Comparison of ENCODE assay signal across 13 cellular contexts in genomic region chr5:140273401-140273877, GRCh38. TPM values are rescaled to one million over a fixed set of nuclear protein-coding genes. Genes with fewer than 3 reads are reported as not detected.
A peak's percentile ranks its signal among the peaks of the same experiment; 100 is the strongest.
DNase-seq lines count a peak whose midpoint lies in the region; ATAC-seq and TF ChIP-seq lines count a peak whose summit lies in the region.
"Had no signal": no experiment of that assay in that cellular context is flagged by ENCODE, and none has a peak within 500 bp of the region (broad histone marks: within the 10 kb centered on the region; RNA-seq: fewer than 3 reads in every experiment).

No MANE protein-coding gene starts in this region.

- POLR2A ChIA-PET in IMR-90 (lab: Charles Lee; ENCODE audit: unreplicated experiment) = no interaction called here

- no peak overlapping the region for H2BK120ac ChIP-seq in IMR-90 (ENCODE audit: low read depth, low read length)

- no peak overlapping the region for H3K14ac ChIP-seq in IMR-90 (replicated peaks; ENCODE audit: low read depth, low read length)

- H2AK5ac ChIP-seq in IMR-90 (ENCODE audit: low read depth, low read length) = no peak overlapping the region

- no peak overlapping the region for H2AFZ ChIP-seq in IMR-90 (replicated peaks; ENCODE audit: low read length, poor library complexity)

- H3K4me2 ChIP-seq in IMR-90 (ENCODE audit: low read depth, low read length) = no peak overlapping the region

- no peaks in the 10 kb centered on the region for H3K9me3 ChIP-seq in IMR-90 (ENCODE audit: control insufficient read depth, insufficient read depth, low read length)
- H3K9me3 ChIP-seq: body of pancreas had no signal

- no peak overlapping the region for H2BK15ac ChIP-seq in IMR-90 (ENCODE audit: low read depth, low read length)

- no peaks in the 10 kb centered on the region for H3K4me1 ChIP-seq in IMR-90 (ENCODE audit: control insufficient read depth, insufficient read depth, low read length)
- H3K4me1 ChIP-seq: body of pancreas had no signal

- intact Hi-C loops in IMR-90 (cut with micrococcal nuclease) = no loop called here

- H3K36me3 ChIP-seq in IMR-90 (ENCODE audit: control insufficient read depth, insufficient read depth, low read length) = peaks cover 6% of the 10 kb centered on the region; the same call in 1 of the 2 replicates

- no peak overlapping the region for H3K4ac ChIP-seq in IMR-90 (ENCODE audit: low read depth, low read length)

- no peak overlapping the region for H4K5ac ChIP-seq in IMR-90 (ENCODE audit: low read depth, low read length)

- ATAC-seq in IMR-90 (ENCODE audit: low read depth) = peak; percentile 27; the same call in 1 of the 2 replicates
- ATAC-seq in omental fat pad (ENCODE audit: low FRiP score) = peak; percentile 74
- no peak for ATAC-seq in GM18505 (IDR thresholded peaks at IDR 0.05; ENCODE audit: unreplicated experiment)
- ATAC-seq: body of pancreas had no signal

- TF ChIP-seq RAD21 in IMR-90 (IDR thresholded peaks at IDR 0.05; ENCODE audit: low read length) = no peak

- DNase-seq in IMR-90 (peak; percentile 34), SIG-M5 treated with dmso at 0.1 percent for 504 hours (lab: John Stamatoyannopoulos, UW; ENCODE audit: unreplicated experiment) (peak; percentile 97), fibroblast of the aortic adventitia (ENCODE audit: low read depth) (peak; percentile 35), omental fat pad (ENCODE audit: low spot score) (no peak), D341Med (ENCODE audit: low spot score) (no peak), inferior parietal cortex (ENCODE audit: extremely low spot score) (no peak)
- DNase-seq in activated CD4-positive, CD25-positive, alpha-beta regulatory T cell (lab: John Stamatoyannopoulos, UW) = no peak
- DNase-seq: activated T-cell treated with anti-CD3 and anti-CD28 coated beads, Interleukin-2, amount 50 U/mL, for 1 hour; endodermal cell; WERI-Rb-1 had no signal

- no peak overlapping the region for H4K8ac ChIP-seq in IMR-90 (ENCODE audit: low read depth in 2 of 2, low read length in 2 of 2)

- no peak overlapping the region for H2AK9ac ChIP-seq in IMR-90 (replicated peaks; ENCODE audit: low read depth, low read length, poor library complexity)

- 0 out of 2 replicates have a peak, but pooled peaks cover 3% of the 10 kb centered on the region for H3K9me1 ChIP-seq in IMR-90 (ENCODE audit: insufficient read depth, low read length)

- H3K23ac ChIP-seq in IMR-90 (ENCODE audit: low read depth, low read length) = no peak overlapping the region

- no peak overlapping the region for H3K4me3 ChIP-seq in IMR-90 (ENCODE audit: insufficient read depth, low read depth, low read length)
- no peak overlapping the region for H3K4me3 ChIP-seq in fibroblast of the aortic adventitia (ENCODE audit: low read depth, low read length)
- H3K4me3 ChIP-seq: body of pancreas had no signal

- dilution Hi-C loops in IMR-90 (cut with HindIII; ENCODE audit: low sequenced_read_pairs, unreplicated experiment) = no loop called here

- no peak overlapping the region for H4K91ac ChIP-seq in IMR-90 (ENCODE audit: insufficient read depth, low read depth, low read length)

- no peak overlapping the region for H3K18ac ChIP-seq in IMR-90 (ENCODE audit: low read depth, low read length)

- TF ChIP-seq CTCF in IMR-90 (conservative IDR thresholded peaks at IDR 0.05; ENCODE audit: low read depth, low read length) (no peak), fibroblast of the aortic adventitia (IDR thresholded peaks at IDR 0.05; ENCODE audit: insufficient read depth, low read length) (no peak), omental fat pad (IDR thresholded peaks at IDR 0.05) (no peak)

- H3K79me1 ChIP-seq in IMR-90 (ENCODE audit: low read depth in 1 of 2, low read length in 2 of 2) = peaks cover 15 to 31% of the 10 kb centered on the region in 2 experiments

- H3K27me3 ChIP-seq in IMR-90 (ENCODE audit: control insufficient read depth, insufficient read depth, low read length) = no peaks in the 10 kb centered on the region
- H3K27me3 ChIP-seq: body of pancreas had no signal

- H3K9ac ChIP-seq in IMR-90 (ENCODE audit: low read depth, low read length) = no peak overlapping the region

- CTCF ChIA-PET in IMR-90 (lab: Yijun Ruan, JAX) = interaction anchor here (0.7 to 1.2 kb wide), 2 partner anchors 12 to 72 kb away, joined by 3 to 6 read pairs; partner anchors contain the start of gene HBEGF

- in situ Hi-C loops in IMR-90 (cut with MboI; ENCODE audit: low sequenced_read_pairs) = no loop called here

- H2BK20ac ChIP-seq in IMR-90 (ENCODE audit: low read depth, low read length) = no peak overlapping the region

- TF ChIP-seq POLR2A in IMR-90 (IDR thresholded peaks at IDR 0.05; ENCODE audit: low read depth, low read length) (no peak), GM18505 (IDR thresholded peaks at IDR 0.05; ENCODE audit: borderline replicate concordance, extremely low read depth, insufficient read depth, insufficient read length) (no peak)

- H2BK5ac ChIP-seq in IMR-90 (ENCODE audit: low read depth, low read length, poor library complexity, severe bottlenecking) = no peak overlapping the region

- H3K27ac ChIP-seq in IMR-90 (ENCODE audit: insufficient read depth, low read length) = no peak overlapping the region
- H3K27ac ChIP-seq: C4-2B, WERI-Rb-1 had no signal

- no peaks in the 10 kb centered on the region for H4K20me1 ChIP-seq in IMR-90 (ENCODE audit: insufficient read depth, low read length)

- 90% methylated on average over 2 of the region's 6 CpGs; no CpG with 5 or more reads in 1 of the 2 experiments for WGBS in IMR-90 (ENCODE audit: extremely low coverage in 2 of 2, insufficient read length in 1 of 2), 2 experiments

- BruUV-seq in IMR-90 (replicated peaks; lab: Mats Ljungman, UMichigan) = no TSS peak

- H3K56ac ChIP-seq in IMR-90 (ENCODE audit: extremely low read depth, insufficient read depth, low read length) = no peak overlapping the region

TF ChIP-seq in IMR-90, 13 proteins besides CTCF, POLR2A, EP300 and RAD21:
- TF ChIP-seq CEBPB (IDR thresholded peaks at IDR 0.05; ENCODE audit: low read depth, low read length) (peak; percentile 54), USF2 (IDR thresholded peaks at IDR 0.05; ENCODE audit: low read depth, low read length) (no peak), MAFK (IDR thresholded peaks at IDR 0.05; ENCODE audit: low read depth, low read length) (no peak)

RNA-seq across cellular contexts. Expression of gene PFDN1, which starts 29.5 kb away (rescaled TPM):
- total RNA-seq in IMR-90 (2012; rRNA removed) = 92.8 and 98.8 TPM in 2 replicates
- 134 and 140 TPM in 2 replicates for polyA plus RNA-seq in IMR-90 (2012; rRNA removed)
- polyA plus RNA-seq in IMR-90 (2012; cell fraction: cytosol; rRNA removed) = 85.4 and 108 TPM in 2 replicates
- polyA plus RNA-seq in IMR-90 (2012; cell fraction: nucleus; rRNA removed; ENCODE audit: low replicate concordance) = 39.7 and 45.7 TPM in 2 replicates
- total RNA-seq in fibroblast of the aortic adventitia (ENCODE audit: low replicate concordance) = 31.2 and 60.2 TPM in 2 replicates
- 100 to 1,000 TPM in 2 of 4 donors, 10 to 100 TPM in 2; 54.1 to 110 (median 88.6) TPM for total RNA-seq in omental fat pad

Comparison
In these comparisons a context has a peak if more than half of its experiments do, and no peak if none do; other contexts are left out.
1. DNase-seq: peak in IMR-90 (single experiment), SIG-M5 treated with dmso at 0.1 percent for 504 hours (single experiment) and fibroblast of the aortic adventitia (single experiment); none in omental fat pad (single experiment), activated CD4-positive, CD25-positive, alpha-beta regulatory T cell (0 of 4), D341Med (single experiment) and inferior parietal cortex (single experiment).